ENCODE assay signal across 11 cellular contexts in the genomic region with DNA sequence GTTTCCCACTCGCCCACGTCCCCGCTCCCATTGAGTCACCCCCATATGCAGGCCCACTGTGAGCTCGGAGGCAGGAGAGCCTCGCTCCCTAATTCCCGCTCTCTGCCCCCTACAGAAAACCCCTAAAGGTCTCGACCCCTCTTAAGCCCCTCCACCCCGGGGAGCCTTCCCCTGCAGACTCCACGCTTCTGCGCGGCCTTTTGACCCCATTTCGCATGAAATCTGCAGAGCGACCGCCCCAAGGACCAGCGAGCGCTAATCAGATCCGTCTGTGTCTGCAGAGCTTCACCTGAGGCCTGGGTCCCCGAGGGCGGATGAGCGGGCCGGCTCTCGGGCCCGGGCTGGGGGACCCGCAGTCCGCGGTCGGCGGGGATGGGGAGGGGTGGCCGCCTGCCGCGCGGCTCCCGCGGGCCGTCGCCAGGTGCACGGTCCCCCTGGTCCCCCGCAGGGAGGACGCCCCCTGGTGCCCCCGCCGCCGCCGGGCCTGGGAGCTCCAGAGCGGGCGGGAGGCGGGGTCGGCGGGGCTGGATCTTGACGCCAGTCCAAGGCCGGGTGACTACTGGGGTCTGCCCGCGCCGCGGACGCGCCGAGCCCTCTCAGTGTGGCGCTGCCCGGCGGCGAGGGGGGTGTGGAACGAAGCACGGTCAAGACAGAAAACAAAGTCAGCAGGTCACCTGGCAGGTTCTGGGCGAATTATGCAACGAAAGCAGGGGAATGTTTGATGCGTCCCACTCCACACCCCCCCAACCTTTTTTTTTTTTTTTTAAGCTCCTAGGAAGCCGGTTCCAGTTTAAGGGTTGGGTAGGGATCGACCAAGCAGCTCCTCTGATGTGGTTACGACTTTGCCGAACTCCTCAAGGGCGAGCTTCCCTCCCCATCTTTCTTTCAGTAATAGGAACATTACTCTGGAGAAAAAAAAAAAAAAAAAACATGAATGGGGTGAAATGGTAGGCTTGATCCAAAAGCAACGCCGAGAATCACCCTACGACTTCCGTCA. TPM values are rescaled to one million over a fixed set of nuclear protein-coding genes. Genes with fewer than 3 reads are reported as not detected.
DNase-seq lines count a peak whose midpoint lies in the region; ATAC-seq, FAIRE-seq and TF ChIP-seq lines count a peak whose summit lies in the region.
"Had no signal": no experiment of that assay in that cellular context is flagged by ENCODE, and none has a peak within 500 bp of the region (broad histone marks: within the 10 kb centered on the region; RNA-seq: fewer than 3 reads in every experiment).

No MANE protein-coding gene starts in this region.

- no peaks in the 10 kb centered on the region for H3K4me1 ChIP-seq in right cardiac atrium (ENCODE audit: control insufficient read depth, insufficient read depth, low read length)
- peaks cover 52% of the 10 kb centered on the region for H3K4me1 ChIP-seq in endothelial cell of umbilical vein (ENCODE audit: control insufficient read depth, extremely low read depth, insufficient read depth, low read length)
- H3K4me1 ChIP-seq in upper lobe of right lung = no peaks in the 10 kb centered on the region

- peaks cover 27% of the 10 kb centered on the region for H3K4me1 Mint-ChIP-seq in nephron
- H3K4me1 Mint-ChIP-seq in activated CD8-positive, alpha-beta T cell treated with anti-CD3 and anti-CD28 coated beads, Interleukin-2, amount 10 ng/mL, durations not matched to agents 7 days and 5 days (ENCODE audit: low read depth) = no peaks in the 10 kb centered on the region

- H3K9ac ChIP-seq in endothelial cell of umbilical vein (replicated peaks; ENCODE audit: extremely low read depth, insufficient read depth, low read length) = no peak overlapping the region

- H3K27me3 ChIP-seq in right cardiac atrium (ENCODE audit: control insufficient read depth, insufficient read depth) (no peaks in the 10 kb centered on the region), endothelial cell of umbilical vein (ENCODE audit: control insufficient read depth in 2 of 2, insufficient read depth in 2 of 2, low read length in 2 of 2) (no peaks in the 10 kb centered on the region), upper lobe of right lung (no peaks in the 10 kb centered on the region)

- H3K36me3 Mint-ChIP-seq in nephron (ENCODE audit: low read depth) = peaks cover 34% of the 10 kb centered on the region
- H3K36me3 Mint-ChIP-seq in activated CD8-positive, alpha-beta T cell treated with anti-CD3 and anti-CD28 coated beads, Interleukin-2, amount 10 ng/mL, durations not matched to agents 7 days and 5 days (ENCODE audit: low read depth) = no peaks in the 10 kb centered on the region

- H3K9me3 ChIP-seq in right cardiac atrium (ENCODE audit: control insufficient read depth, low read length) = no peaks in the 10 kb centered on the region
- no peaks in the 10 kb centered on the region for H3K9me3 ChIP-seq in endothelial cell of umbilical vein (replicated peaks; ENCODE audit: control insufficient read depth, insufficient read depth, low read length)
- no peaks in the 10 kb centered on the region for H3K9me3 ChIP-seq in upper lobe of right lung

- TF ChIP-seq CTCF in endothelial cell of umbilical vein (IDR thresholded peaks at IDR 0.05; ENCODE audit: extremely low read depth in 1 of 2, insufficient read depth in 1 of 2, low read depth in 1 of 2, low read length in 2 of 2) = peak in 1 of 2 donors; percentile 5
- peak in 1 of 3 experiments; percentile 38 for TF ChIP-seq CTCF in nephron (IDR thresholded peaks at IDR 0.05; ENCODE audit: unreplicated experiment in 3 of 3)
- TF ChIP-seq CTCF in upper lobe of right lung (IDR thresholded peaks at IDR 0.05) = no peak

- H3K27ac ChIP-seq in right cardiac atrium (ENCODE audit: low read length) = no peak overlapping the region
- no peak overlapping the region for H3K27ac ChIP-seq in endothelial cell of umbilical vein (ENCODE audit: insufficient read depth, low read depth, low read length)
- H3K27ac ChIP-seq in upper lobe of right lung = no peak overlapping the region

- peak overlapping the region; percentile 5 for H3K4me2 ChIP-seq in endothelial cell of umbilical vein (ENCODE audit: insufficient read depth, low read length)

- dilution Hi-C loops in endothelial cell of umbilical vein (cut with MboI; ENCODE audit: extremely low pct_ligation_motif_present, low sequenced_read_pairs) = no loop called here

- intact Hi-C loops in right cardiac atrium (cut with DNase I) = no loop called here
- intact Hi-C loops in left ventricle myocardium superior (cut with micrococcal nuclease) = no loop called here
- intact Hi-C loops in endothelial cell of umbilical vein (cut with micrococcal nuclease) = no loop called here
- intact Hi-C loops in upper lobe of right lung (cut with DNase I) = no loop called here

- no peak for FAIRE-seq in endothelial cell of umbilical vein (lab: Jason Lieb, UNC)
- FAIRE-seq in GM19239 (lab: Jason Lieb, UNC) = no peak

- TF ChIP-seq POLR2A in endothelial cell of umbilical vein (IDR thresholded peaks at IDR 0.05; ENCODE audit: low read depth, low read length) = no peak

- H3K4me3 ChIP-seq in right cardiac atrium (ENCODE audit: low read length) = peak overlapping the region; percentile 28
- H3K4me3 ChIP-seq in endothelial cell of umbilical vein (replicated peaks in 1 of 3; ENCODE audit: insufficient read depth in 1 of 3, low read depth in 1 of 3, low read length in 3 of 3) = no peak overlapping the region
- peak overlapping the region; percentile 39 for H3K4me3 ChIP-seq in upper lobe of right lung

- H2AFZ ChIP-seq in endothelial cell of umbilical vein (ENCODE audit: low read depth, low read length) = no peak overlapping the region

- peaks cover 79% of the 10 kb centered on the region for H3K27me3 Mint-ChIP-seq in nephron (ENCODE audit: low read depth)
- peaks cover 46% of the 10 kb centered on the region for H3K27me3 Mint-ChIP-seq in activated CD8-positive, alpha-beta T cell treated with anti-CD3 and anti-CD28 coated beads, Interleukin-2, amount 10 ng/mL, durations not matched to agents 7 days and 5 days (ENCODE audit: low read depth)

- ATAC-seq in right cardiac atrium (peak; percentile 14 to 46), left ventricle myocardium superior (no peak), upper lobe of right lung (peak; percentile 63), GM19452 (IDR thresholded peaks at IDR 0.05; ENCODE audit: unreplicated experiment) (no peak)
- ATAC-seq in activated CD8-positive, alpha-beta T cell treated with anti-CD3 and anti-CD28 coated beads, Interleukin-2, amount 10 ng/mL, durations not matched to agents 7 days and 5 days = no peak
- ATAC-seq: Panc1 had no signal

- H3K79me2 ChIP-seq in endothelial cell of umbilical vein (ENCODE audit: control insufficient read depth, insufficient read depth, low read length) = peaks cover 25% of the 10 kb centered on the region

- 34% methylated on average over 75 of the region's 75 CpGs for WGBS in right cardiac atrium

- no peak overlapping the region for H3K27ac Mint-ChIP-seq in nephron
- H3K27ac Mint-ChIP-seq in activated CD8-positive, alpha-beta T cell treated with anti-CD3 and anti-CD28 coated beads, Interleukin-2, amount 10 ng/mL, durations not matched to agents 7 days and 5 days = no peak overlapping the region

- H3K36me3 ChIP-seq in endothelial cell of umbilical vein (ENCODE audit: control insufficient read depth in 2 of 2, extremely low read depth in 1 of 2, insufficient read depth in 2 of 2, low read length in 2 of 2) (peaks cover 19 to 25% of the 10 kb centered on the region in 2 experiments), upper lobe of right lung (no peaks in the 10 kb centered on the region)

- POLR2A ChIA-PET in endothelial cell of umbilical vein (lab: Charles Lee) = interaction anchor here (0.6 to 1.2 kb wide), 4 partner anchors 9 to 227 kb away, joined by 3 to 10 read pairs (median 4); no protein-coding TSS in a partner anchor
- POLR2A ChIA-PET in activated CD8-positive, alpha-beta T cell treated with anti-CD3 and anti-CD28 coated beads, Interleukin-2, amount 10 ng/mL, durations not matched to agents 7 days and 5 days (lab: Charles Lee) = no interaction called here

- H4K20me1 ChIP-seq in endothelial cell of umbilical vein (replicated peaks; ENCODE audit: control insufficient read depth, extremely low read depth, insufficient read depth, low read length) = peaks cover 3% of the 10 kb centered on the region

- H3K9me1 ChIP-seq in endothelial cell of umbilical vein (replicated peaks; ENCODE audit: control insufficient read depth, extremely low read depth, insufficient read depth, low read length) = no peaks in the 10 kb centered on the region

- CTCF ChIA-PET in endothelial cell of umbilical vein (lab: Charles Lee) = interaction anchor here (0.7 to 1.6 kb wide), 7 partner anchors 9 to 514 kb away, joined by 3 to 6 read pairs (median 4); no protein-coding TSS in a partner anchor
- CTCF ChIA-PET in activated CD8-positive, alpha-beta T cell treated with anti-CD3 and anti-CD28 coated beads, Interleukin-2, amount 10 ng/mL, durations not matched to agents 7 days and 5 days (lab: Charles Lee) = no interaction called here

- BruUV-seq in endothelial cell of umbilical vein (replicated peaks; lab: Mats Ljungman, UMichigan) = no TSS peak

- peak in 2 of 3 donors; percentile 43 to 64 for DNase-seq in right cardiac atrium
- no peak for DNase-seq in left ventricle myocardium superior
- DNase-seq in endothelial cell of umbilical vein (ENCODE audit: low read depth, low spot score) = no peak
- peak; percentile 67 for DNase-seq in upper lobe of right lung
- no peak for DNase-seq in activated CD8-positive, alpha-beta T cell treated with anti-CD3 and anti-CD28 coated beads, Interleukin-2, amount 10 ng/mL, durations not matched to agents 7 days and 5 days
- DNase-seq in GM19239 (ENCODE audit: insufficient read length, low spot score) = no peak
- DNase-seq: effector memory CD4-positive, alpha-beta T cell; NCI-H187 treated with DMSO at 0.1 percent for 48 hours had no signal

- peak overlapping the region; percentile 41 to 73 (median 66) for H3K4me3 Mint-ChIP-seq in nephron
- H3K4me3 Mint-ChIP-seq in activated CD8-positive, alpha-beta T cell treated with anti-CD3 and anti-CD28 coated beads, Interleukin-2, amount 10 ng/mL, durations not matched to agents 7 days and 5 days = no peak overlapping the region

- no peaks in the 10 kb centered on the region for H3K9me3 Mint-ChIP-seq in nephron
- H3K9me3 Mint-ChIP-seq in activated CD8-positive, alpha-beta T cell treated with anti-CD3 and anti-CD28 coated beads, Interleukin-2, amount 10 ng/mL, durations not matched to agents 7 days and 5 days (ENCODE audit: insufficient read depth) = no peaks in the 10 kb centered on the region

RNA-seq across cellular contexts. Expression of gene BMP4, which starts 9.9 kb away (rescaled TPM):
- total RNA-seq in right cardiac atrium (10 to 100 TPM in 2 of 4 donors, 1 to 10 TPM in 2; 6.4 to 10.8 (median 8.4) TPM), left ventricle myocardium superior (7.1 TPM), endothelial cell of umbilical vein (201 and 238 TPM in 2 replicates), upper lobe of right lung (12.3 TPM)
- polyA plus RNA-seq in right cardiac atrium (8.0 TPM), endothelial cell of umbilical vein (298 and 311 TPM in 2 replicates)
- polyA plus RNA-seq in endothelial cell of umbilical vein (2011; cell fraction: cytosol; rRNA removed) = 258 and 307 TPM in 2 replicates
- polyA plus RNA-seq in endothelial cell of umbilical vein (2011; cell fraction: nucleus; rRNA removed) = 187 and 237 TPM in 2 replicates
- 178 and 199 TPM in 2 replicates for polyA plus RNA-seq in endothelial cell of umbilical vein (2012)
- polyA minus RNA-seq in endothelial cell of umbilical vein = 300 and 367 TPM in 2 replicates
- not detected for polyA minus RNA-seq in endothelial cell of umbilical vein (2011; cell fraction: cytosol; rRNA and poly(A)+ RNA removed)
- polyA minus RNA-seq in endothelial cell of umbilical vein (2011; cell fraction: nucleus; rRNA and poly(A)+ RNA removed) = 100 and 117 TPM in 2 replicates
- not detected for total RNA-seq in activated CD8-positive, alpha-beta T cell treated with anti-CD3 and anti-CD28 coated beads, Interleukin-2, amount 10 ng/mL, durations not matched to agents 7 days and 5 days

Comparison
In these comparisons a context has a peak if more than half of its experiments do, and no peak if none do; other contexts are left out.
1. ATAC-seq: peak in right cardiac atrium (2 of 2) and upper lobe of right lung (single experiment); none in left ventricle myocardium superior (single experiment), activated CD8-positive, alpha-beta T cell treated with anti-CD3 and anti-CD28 coated beads, Interleukin-2, amount 10 ng/mL, durations not matched to agents 7 days and 5 days (single experiment) and GM19452 (single experiment).
2. DNase-seq: peak in right cardiac atrium (2 of 3) and upper lobe of right lung (single experiment); none in left ventricle myocardium superior (single experiment), endothelial cell of umbilical vein (single experiment), activated CD8-positive, alpha-beta T cell treated with anti-CD3 and anti-CD28 coated beads, Interleukin-2, amount 10 ng/mL, durations not matched to agents 7 days and 5 days (single experiment) and GM19239 (single experiment).
3. H3K4me3 ChIP-seq: peak in right cardiac atrium (single experiment) and upper lobe of right lung (single experiment); none in endothelial cell of umbilical vein (0 of 3).
4. RNA of gene BMP4, which starts 9.9 kb away (total RNA-seq): 201 to 238 TPM in endothelial cell of umbilical vein; 12.3 TPM in upper lobe of right lung (single experiment), 6.4 to 10.8 TPM in right cardiac atrium, 7.1 TPM in left ventricle myocardium superior (single experiment) and not detected in activated CD8-positive, alpha-beta T cell treated with anti-CD3 and anti-CD28 coated beads, Interleukin-2, amount 10 ng/mL, durations not matched to agents 7 days and 5 days; every median in the first group is over 10 times any median in the second.